1 cellular context compared by ENCODE assay signal in the genomic region with DNA sequence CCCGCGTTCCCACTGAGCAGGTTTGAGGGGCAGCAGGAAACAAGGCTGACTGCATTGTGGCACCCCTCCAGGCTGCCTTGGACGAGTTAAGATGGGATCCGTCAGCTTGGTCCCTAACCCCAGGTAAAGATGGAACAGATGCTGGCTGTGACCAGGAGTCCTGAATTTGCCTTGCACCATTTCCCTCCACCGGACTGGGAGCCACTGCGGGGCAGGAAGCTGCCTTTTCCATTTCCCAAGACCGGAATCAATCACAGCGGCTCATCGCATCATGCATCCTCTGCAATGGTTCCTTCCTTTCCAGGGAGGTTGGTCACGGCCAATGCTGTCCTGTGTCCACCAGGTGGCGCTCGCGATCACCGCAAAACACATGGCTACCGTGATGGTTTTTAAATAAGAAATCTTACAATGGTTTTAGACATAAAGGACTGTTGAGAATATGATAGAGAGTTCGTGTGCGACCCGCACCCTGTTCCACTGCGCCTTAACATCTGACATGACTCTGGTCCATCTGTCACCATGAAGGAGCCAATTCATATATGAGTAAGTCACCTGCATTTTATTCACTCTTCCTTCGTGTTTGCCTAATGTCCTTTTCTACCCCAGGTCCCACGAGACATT.
TF ChIP-seq lines count a peak whose summit lies in the region.

No MANE protein-coding gene starts in this region.

TF ChIP-seq in GM12878, 131 proteins besides CTCF, POLR2A, EP300 and RAD21 (continued from another document and continues in another):
- TF ChIP-seq, protein P1, sequence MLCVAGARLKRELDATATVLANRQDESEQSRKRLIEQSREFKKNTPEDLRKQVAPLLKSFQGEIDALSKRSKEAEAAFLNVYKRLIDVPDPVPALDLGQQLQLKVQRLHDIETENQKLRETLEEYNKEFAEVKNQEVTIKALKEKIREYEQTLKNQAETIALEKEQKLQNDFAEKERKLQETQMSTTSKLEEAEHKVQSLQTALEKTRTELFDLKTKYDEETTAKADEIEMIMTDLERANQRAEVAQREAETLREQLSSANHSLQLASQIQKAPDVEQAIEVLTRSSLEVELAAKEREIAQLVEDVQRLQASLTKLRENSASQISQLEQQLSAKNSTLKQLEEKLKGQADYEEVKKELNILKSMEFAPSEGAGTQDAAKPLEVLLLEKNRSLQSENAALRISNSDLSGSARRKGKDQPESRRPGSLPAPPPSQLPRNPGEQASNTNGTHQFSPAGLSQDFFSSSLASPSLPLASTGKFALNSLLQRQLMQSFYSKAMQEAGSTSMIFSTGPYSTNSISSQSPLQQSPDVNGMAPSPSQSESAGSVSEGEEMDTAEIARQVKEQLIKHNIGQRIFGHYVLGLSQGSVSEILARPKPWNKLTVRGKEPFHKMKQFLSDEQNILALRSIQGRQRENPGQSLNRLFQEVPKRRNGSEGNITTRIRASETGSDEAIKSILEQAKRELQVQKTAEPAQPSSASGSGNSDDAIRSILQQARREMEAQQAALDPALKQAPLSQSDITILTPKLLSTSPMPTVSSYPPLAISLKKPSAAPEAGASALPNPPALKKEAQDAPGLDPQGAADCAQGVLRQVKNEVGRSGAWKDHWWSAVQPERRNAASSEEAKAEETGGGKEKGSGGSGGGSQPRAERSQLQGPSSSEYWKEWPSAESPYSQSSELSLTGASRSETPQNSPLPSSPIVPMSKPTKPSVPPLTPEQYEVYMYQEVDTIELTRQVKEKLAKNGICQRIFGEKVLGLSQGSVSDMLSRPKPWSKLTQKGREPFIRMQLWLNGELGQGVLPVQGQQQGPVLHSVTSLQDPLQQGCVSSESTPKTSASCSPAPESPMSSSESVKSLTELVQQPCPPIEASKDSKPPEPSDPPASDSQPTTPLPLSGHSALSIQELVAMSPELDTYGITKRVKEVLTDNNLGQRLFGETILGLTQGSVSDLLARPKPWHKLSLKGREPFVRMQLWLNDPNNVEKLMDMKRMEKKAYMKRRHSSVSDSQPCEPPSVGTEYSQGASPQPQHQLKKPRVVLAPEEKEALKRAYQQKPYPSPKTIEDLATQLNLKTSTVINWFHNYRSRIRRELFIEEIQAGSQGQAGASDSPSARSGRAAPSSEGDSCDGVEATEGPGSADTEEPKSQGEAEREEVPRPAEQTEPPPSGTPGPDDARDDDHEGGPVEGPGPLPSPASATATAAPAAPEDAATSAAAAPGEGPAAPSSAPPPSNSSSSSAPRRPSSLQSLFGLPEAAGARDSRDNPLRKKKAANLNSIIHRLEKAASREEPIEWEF (IDR thresholded peaks at IDR 0.05; ENCODE audit: insufficient replicate concordance, low read depth, low read length): no peak
- TF ChIP-seq, protein P2, sequence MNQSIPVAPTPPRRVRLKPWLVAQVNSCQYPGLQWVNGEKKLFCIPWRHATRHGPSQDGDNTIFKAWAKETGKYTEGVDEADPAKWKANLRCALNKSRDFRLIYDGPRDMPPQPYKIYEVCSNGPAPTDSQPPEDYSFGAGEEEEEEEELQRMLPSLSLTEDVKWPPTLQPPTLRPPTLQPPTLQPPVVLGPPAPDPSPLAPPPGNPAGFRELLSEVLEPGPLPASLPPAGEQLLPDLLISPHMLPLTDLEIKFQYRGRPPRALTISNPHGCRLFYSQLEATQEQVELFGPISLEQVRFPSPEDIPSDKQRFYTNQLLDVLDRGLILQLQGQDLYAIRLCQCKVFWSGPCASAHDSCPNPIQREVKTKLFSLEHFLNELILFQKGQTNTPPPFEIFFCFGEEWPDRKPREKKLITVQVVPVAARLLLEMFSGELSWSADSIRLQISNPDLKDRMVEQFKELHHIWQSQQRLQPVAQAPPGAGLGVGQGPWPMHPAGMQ (IDR thresholded peaks at IDR 0.05; ENCODE audit: borderline replicate concordance): no peak
- TF ChIP-seq POLR2AphosphoS5 (IDR thresholded peaks at IDR 0.05; ENCODE audit: low read length) (no peak), SMC3 (IDR thresholded peaks at IDR 0.05; ENCODE audit: borderline replicate concordance, low read length) (peak; percentile 92), ZSCAN29 (IDR thresholded peaks at IDR 0.05) (no peak), ZNF274 (IDR thresholded peaks at IDR 0.05; ENCODE audit: insufficient read depth, insufficient read length) (no peak), CREM (IDR thresholded peaks at IDR 0.05; ENCODE audit: low read depth) (no peak), JUND (IDR thresholded peaks at IDR 0.05; ENCODE audit: low read depth, low read length) (no peak), BRCA1 (IDR thresholded peaks at IDR 0.05; ENCODE audit: low read depth, low read length) (no peak), ZNF217 (IDR thresholded peaks at IDR 0.05) (no peak), RELA (IDR thresholded peaks at IDR 0.05; ENCODE audit: borderline replicate concordance, partially characterized antibody) (no peak), ZNF622 (IDR thresholded peaks at IDR 0.05) (no peak), ZNF384 (IDR thresholded peaks at IDR 0.05; ENCODE audit: borderline replicate concordance, low read depth, low read length) (no peak), RB1 (IDR thresholded peaks at IDR 0.05; ENCODE audit: borderline replicate concordance) (no peak), BACH1 (IDR thresholded peaks at IDR 0.05; ENCODE audit: borderline replicate concordance) (no peak), SUZ12 (IDR thresholded peaks at IDR 0.05; ENCODE audit: unreplicated experiment) (no peak), PML (IDR thresholded peaks at IDR 0.05; ENCODE audit: low read length) (no peak), CEBPB (IDR thresholded peaks at IDR 0.05; ENCODE audit: borderline replicate concordance in 1 of 2, low read depth in 2 of 2, low read length in 2 of 2) (no peak), ZBED1 (IDR thresholded peaks at IDR 0.05; ENCODE audit: borderline replicate concordance) (no peak), STAT1 (conservative IDR thresholded peaks at IDR 0.05) (no peak), CHD1 (IDR thresholded peaks at IDR 0.05; ENCODE audit: low read depth, low read length) (no peak), SMARCA5 (IDR thresholded peaks at IDR 0.05) (peak; percentile 62; the same call in 1 of the 2 replicates), PAX5 (IDR thresholded peaks at IDR 0.05; ENCODE audit: borderline replicate concordance, low read depth, low read length) (peak; percentile 81), POLR2AphosphoS2 (IDR thresholded peaks at IDR 0.05; ENCODE audit: low read depth, low read length) (no peak), DPF2 (IDR thresholded peaks at IDR 0.05) (no peak), CBX5 (IDR thresholded peaks at IDR 0.05; ENCODE audit: low read depth) (no peak), MEF2A (IDR thresholded peaks at IDR 0.05; ENCODE audit: insufficient read depth, low read depth, low read length) (no peak), TCF7 (IDR thresholded peaks at IDR 0.05; ENCODE audit: borderline replicate concordance) (no peak)
- TF ChIP-seq, protein P3, sequence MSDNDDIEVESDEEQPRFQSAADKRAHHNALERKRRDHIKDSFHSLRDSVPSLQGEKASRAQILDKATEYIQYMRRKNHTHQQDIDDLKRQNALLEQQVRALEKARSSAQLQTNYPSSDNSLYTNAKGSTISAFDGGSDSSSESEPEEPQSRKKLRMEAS (IDR thresholded peaks at IDR 0.05; ENCODE audit: low read depth, low read length): no peak
- TF ChIP-seq, protein P4, sequence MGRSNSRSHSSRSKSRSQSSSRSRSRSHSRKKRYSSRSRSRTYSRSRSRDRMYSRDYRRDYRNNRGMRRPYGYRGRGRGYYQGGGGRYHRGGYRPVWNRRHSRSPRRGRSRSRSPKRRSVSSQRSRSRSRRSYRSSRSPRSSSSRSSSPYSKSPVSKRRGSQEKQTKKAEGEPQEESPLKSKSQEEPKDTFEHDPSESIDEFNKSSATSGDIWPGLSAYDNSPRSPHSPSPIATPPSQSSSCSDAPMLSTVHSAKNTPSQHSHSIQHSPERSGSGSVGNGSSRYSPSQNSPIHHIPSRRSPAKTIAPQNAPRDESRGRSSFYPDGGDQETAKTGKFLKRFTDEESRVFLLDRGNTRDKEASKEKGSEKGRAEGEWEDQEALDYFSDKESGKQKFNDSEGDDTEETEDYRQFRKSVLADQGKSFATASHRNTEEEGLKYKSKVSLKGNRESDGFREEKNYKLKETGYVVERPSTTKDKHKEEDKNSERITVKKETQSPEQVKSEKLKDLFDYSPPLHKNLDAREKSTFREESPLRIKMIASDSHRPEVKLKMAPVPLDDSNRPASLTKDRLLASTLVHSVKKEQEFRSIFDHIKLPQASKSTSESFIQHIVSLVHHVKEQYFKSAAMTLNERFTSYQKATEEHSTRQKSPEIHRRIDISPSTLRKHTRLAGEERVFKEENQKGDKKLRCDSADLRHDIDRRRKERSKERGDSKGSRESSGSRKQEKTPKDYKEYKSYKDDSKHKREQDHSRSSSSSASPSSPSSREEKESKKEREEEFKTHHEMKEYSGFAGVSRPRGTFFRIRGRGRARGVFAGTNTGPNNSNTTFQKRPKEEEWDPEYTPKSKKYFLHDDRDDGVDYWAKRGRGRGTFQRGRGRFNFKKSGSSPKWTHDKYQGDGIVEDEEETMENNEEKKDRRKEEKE (IDR thresholded peaks at IDR 0.05): no peak
- TF ChIP-seq, protein P5, sequence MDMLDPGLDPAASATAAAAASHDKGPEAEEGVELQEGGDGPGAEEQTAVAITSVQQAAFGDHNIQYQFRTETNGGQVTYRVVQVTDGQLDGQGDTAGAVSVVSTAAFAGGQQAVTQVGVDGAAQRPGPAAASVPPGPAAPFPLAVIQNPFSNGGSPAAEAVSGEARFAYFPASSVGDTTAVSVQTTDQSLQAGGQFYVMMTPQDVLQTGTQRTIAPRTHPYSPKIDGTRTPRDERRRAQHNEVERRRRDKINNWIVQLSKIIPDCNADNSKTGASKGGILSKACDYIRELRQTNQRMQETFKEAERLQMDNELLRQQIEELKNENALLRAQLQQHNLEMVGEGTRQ (IDR thresholded peaks at IDR 0.05; ENCODE audit: borderline replicate concordance, low read depth, low read length): no peak
- TF ChIP-seq, protein P6, sequence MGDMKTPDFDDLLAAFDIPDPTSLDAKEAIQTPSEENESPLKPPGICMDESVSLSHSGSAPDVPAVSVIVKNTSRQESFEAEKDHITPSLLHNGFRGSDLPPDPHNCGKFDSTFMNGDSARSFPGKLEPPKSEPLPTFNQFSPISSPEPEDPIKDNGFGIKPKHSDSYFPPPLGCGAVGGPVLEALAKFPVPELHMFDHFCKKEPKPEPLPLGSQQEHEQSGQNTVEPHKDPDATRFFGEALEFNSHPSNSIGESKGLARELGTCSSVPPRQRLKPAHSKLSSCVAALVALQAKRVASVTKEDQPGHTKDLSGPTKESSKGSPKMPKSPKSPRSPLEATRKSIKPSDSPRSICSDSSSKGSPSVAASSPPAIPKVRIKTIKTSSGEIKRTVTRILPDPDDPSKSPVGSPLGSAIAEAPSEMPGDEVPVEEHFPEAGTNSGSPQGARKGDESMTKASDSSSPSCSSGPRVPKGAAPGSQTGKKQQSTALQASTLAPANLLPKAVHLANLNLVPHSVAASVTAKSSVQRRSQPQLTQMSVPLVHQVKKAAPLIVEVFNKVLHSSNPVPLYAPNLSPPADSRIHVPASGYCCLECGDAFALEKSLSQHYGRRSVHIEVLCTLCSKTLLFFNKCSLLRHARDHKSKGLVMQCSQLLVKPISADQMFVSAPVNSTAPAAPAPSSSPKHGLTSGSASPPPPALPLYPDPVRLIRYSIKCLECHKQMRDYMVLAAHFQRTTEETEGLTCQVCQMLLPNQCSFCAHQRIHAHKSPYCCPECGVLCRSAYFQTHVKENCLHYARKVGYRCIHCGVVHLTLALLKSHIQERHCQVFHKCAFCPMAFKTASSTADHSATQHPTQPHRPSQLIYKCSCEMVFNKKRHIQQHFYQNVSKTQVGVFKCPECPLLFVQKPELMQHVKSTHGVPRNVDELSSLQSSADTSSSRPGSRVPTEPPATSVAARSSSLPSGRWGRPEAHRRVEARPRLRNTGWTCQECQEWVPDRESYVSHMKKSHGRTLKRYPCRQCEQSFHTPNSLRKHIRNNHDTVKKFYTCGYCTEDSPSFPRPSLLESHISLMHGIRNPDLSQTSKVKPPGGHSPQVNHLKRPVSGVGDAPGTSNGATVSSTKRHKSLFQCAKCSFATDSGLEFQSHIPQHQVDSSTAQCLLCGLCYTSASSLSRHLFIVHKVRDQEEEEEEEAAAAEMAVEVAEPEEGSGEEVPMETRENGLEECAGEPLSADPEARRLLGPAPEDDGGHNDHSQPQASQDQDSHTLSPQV (IDR thresholded peaks at IDR 0.05): no peak
- TF ChIP-seq, protein P7, sequence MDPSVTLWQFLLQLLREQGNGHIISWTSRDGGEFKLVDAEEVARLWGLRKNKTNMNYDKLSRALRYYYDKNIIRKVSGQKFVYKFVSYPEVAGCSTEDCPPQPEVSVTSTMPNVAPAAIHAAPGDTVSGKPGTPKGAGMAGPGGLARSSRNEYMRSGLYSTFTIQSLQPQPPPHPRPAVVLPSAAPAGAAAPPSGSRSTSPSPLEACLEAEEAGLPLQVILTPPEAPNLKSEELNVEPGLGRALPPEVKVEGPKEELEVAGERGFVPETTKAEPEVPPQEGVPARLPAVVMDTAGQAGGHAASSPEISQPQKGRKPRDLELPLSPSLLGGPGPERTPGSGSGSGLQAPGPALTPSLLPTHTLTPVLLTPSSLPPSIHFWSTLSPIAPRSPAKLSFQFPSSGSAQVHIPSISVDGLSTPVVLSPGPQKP (IDR thresholded peaks at IDR 0.05; ENCODE audit: low read depth, low read length): no peak
- TF ChIP-seq, protein P8, sequence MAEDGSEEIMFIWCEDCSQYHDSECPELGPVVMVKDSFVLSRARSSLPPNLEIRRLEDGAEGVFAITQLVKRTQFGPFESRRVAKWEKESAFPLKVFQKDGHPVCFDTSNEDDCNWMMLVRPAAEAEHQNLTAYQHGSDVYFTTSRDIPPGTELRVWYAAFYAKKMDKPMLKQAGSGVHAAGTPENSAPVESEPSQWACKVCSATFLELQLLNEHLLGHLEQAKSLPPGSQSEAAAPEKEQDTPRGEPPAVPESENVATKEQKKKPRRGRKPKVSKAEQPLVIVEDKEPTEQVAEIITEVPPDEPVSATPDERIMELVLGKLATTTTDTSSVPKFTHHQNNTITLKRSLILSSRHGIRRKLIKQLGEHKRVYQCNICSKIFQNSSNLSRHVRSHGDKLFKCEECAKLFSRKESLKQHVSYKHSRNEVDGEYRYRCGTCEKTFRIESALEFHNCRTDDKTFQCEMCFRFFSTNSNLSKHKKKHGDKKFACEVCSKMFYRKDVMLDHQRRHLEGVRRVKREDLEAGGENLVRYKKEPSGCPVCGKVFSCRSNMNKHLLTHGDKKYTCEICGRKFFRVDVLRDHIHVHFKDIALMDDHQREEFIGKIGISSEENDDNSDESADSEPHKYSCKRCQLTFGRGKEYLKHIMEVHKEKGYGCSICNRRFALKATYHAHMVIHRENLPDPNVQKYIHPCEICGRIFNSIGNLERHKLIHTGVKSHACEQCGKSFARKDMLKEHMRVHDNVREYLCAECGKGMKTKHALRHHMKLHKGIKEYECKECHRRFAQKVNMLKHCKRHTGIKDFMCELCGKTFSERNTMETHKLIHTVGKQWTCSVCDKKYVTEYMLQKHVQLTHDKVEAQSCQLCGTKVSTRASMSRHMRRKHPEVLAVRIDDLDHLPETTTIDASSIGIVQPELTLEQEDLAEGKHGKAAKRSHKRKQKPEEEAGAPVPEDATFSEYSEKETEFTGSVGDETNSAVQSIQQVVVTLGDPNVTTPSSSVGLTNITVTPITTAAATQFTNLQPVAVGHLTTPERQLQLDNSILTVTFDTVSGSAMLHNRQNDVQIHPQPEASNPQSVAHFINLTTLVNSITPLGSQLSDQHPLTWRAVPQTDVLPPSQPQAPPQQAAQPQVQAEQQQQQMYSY (CRISPR knock-in tag; IDR thresholded peaks at IDR 0.05): no peak
- TF ChIP-seq, protein P9, sequence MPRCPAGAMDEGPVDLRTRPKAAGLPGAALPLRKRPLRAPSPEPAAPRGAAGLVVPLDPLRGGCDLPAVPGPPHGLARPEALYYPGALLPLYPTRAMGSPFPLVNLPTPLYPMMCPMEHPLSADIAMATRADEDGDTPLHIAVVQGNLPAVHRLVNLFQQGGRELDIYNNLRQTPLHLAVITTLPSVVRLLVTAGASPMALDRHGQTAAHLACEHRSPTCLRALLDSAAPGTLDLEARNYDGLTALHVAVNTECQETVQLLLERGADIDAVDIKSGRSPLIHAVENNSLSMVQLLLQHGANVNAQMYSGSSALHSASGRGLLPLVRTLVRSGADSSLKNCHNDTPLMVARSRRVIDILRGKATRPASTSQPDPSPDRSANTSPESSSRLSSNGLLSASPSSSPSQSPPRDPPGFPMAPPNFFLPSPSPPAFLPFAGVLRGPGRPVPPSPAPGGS (IDR thresholded peaks at IDR 0.05; ENCODE audit: borderline replicate concordance, insufficient read depth, low read depth, low read length, poor library complexity, severe bottlenecking): no peak
